Comparison of ENCODE assay signal across 8 cellular contexts in genomic region chr2:54329482-54330225, GRCh38.
DNase-seq lines count a peak whose midpoint lies in the region; ATAC-seq lines count a peak whose summit lies in the region.

No MANE protein-coding gene starts in this region.

- peak overlapping the region; percentile 94 for H3K9ac ChIP-seq in mesenchymal stem cell (ENCODE audit: low read length)

- H2AK5ac ChIP-seq in mesenchymal stem cell (ENCODE audit: low read length, severe bottlenecking) = no peak overlapping the region

- H3K4me1 ChIP-seq in mesenchymal stem cell (ENCODE audit: control insufficient read depth, insufficient read depth, low read depth, low read length) = peaks cover 8% of the 10 kb centered on the region

- H3K4me2 ChIP-seq in mesenchymal stem cell (ENCODE audit: low read length, poor library complexity, severe bottlenecking) = peak overlapping the region; percentile 99

- H3K9me3 ChIP-seq in mesenchymal stem cell (ENCODE audit: control insufficient read depth, low read length) = peaks cover 2% of the 10 kb centered on the region

- WGBS in mesenchymal stem cell = 39% methylated on average over 6 of the region's 6 CpGs

- H2BK12ac ChIP-seq in mesenchymal stem cell (ENCODE audit: low read length in 2 of 2) = no peak overlapping the region

- H3K18ac ChIP-seq in mesenchymal stem cell (ENCODE audit: low read depth in 1 of 2, low read length in 2 of 2) = peak overlapping the region in 1 of 2 experiments; percentile 81

- no peak overlapping the region for H4K91ac ChIP-seq in mesenchymal stem cell (ENCODE audit: low read length)

- no peak overlapping the region for H2BK120ac ChIP-seq in mesenchymal stem cell (ENCODE audit: low read depth, low read length)

- no peaks in the 10 kb centered on the region for H3K36me3 ChIP-seq in mesenchymal stem cell (ENCODE audit: control insufficient read depth in 1 of 2, insufficient read depth in 2 of 2, low read depth in 1 of 2, low read length in 2 of 2)

- H3K23ac ChIP-seq in mesenchymal stem cell (ENCODE audit: low read length in 2 of 2) = no peak overlapping the region

- H3K4me3 ChIP-seq in mesenchymal stem cell (ENCODE audit: insufficient read depth in 1 of 2, low read depth in 1 of 2, low read length in 2 of 2) = peak overlapping the region; percentile 71 to 83

- no peak overlapping the region for H3K14ac ChIP-seq in mesenchymal stem cell (ENCODE audit: low read length in 2 of 2)

- in situ Hi-C loops in T47D (cut with HindIII; ENCODE audit: low pct_unique_long_range_greater_than_20kb, low sequenced_read_pairs) = no loop called here

- H3K27ac ChIP-seq in mesenchymal stem cell (ENCODE audit: low read length, poor library complexity, severe bottlenecking) = peak overlapping the region; percentile 86

- no peaks in the 10 kb centered on the region for H3K27me3 ChIP-seq in mesenchymal stem cell (ENCODE audit: control insufficient read depth in 1 of 2, insufficient read depth in 1 of 2, low read length in 2 of 2)

- H4K8ac ChIP-seq in mesenchymal stem cell (ENCODE audit: low read length) = peak overlapping the region; percentile 99

- H3K4ac ChIP-seq in mesenchymal stem cell (ENCODE audit: low read depth in 1 of 2, low read length in 2 of 2) = peak overlapping the region in 1 of 2 experiments; percentile 95

- H2BK15ac ChIP-seq in mesenchymal stem cell (ENCODE audit: low read depth, poor library complexity, severe bottlenecking) = peak overlapping the region; percentile 88

- H2AFZ ChIP-seq in mesenchymal stem cell (ENCODE audit: low read depth, low read length) = peak overlapping the region; percentile 8

- peak; percentile 3 for DNase-seq in COR-L47 (lab: John Stamatoyannopoulos, UW)
- peak; percentile 13 for DNase-seq in M059J (ENCODE audit: low read depth)
- peak; percentile 0 to 1 for DNase-seq in T47D (ENCODE audit: low read depth in 1 of 2, low spot score in 1 of 2)
- DNase-seq in mesenchymal stem cell = peak; percentile 69
- DNase-seq in DMS79 treated with DMSO at 0.1 percent for 48 hours (lab: John Stamatoyannopoulos, UW) = no peak
- no peak for DNase-seq in T1000 (lab: John Stamatoyannopoulos, UW)
- no peak for DNase-seq in NCI-H1436 treated with DMSO at 0.1 percent for 48 hours (lab: John Stamatoyannopoulos, UW)

- H3K79me1 ChIP-seq in mesenchymal stem cell (replicated peaks; ENCODE audit: low read length, poor library complexity, severe bottlenecking) = peaks cover 1% of the 10 kb centered on the region

- no peak for ATAC-seq in HG02938 (IDR thresholded peaks at IDR 0.05; ENCODE audit: unreplicated experiment)

- H2BK5ac ChIP-seq in mesenchymal stem cell (ENCODE audit: low read depth, low read length, poor library complexity, severe bottlenecking) = no peak overlapping the region

Comparison
In these comparisons a context has a peak if more than half of its experiments do, and no peak if none do; other contexts are left out.
1. DNase-seq: peak in COR-L47 (single experiment), M059J (single experiment), T47D (2 of 2) and mesenchymal stem cell (single experiment); none in DMS79 treated with DMSO at 0.1 percent for 48 hours (single experiment), T1000 (single experiment) and NCI-H1436 treated with DMSO at 0.1 percent for 48 hours (single experiment).